Comparison of ENCODE assay signal across 22 cellular contexts in the genomic region with DNA sequence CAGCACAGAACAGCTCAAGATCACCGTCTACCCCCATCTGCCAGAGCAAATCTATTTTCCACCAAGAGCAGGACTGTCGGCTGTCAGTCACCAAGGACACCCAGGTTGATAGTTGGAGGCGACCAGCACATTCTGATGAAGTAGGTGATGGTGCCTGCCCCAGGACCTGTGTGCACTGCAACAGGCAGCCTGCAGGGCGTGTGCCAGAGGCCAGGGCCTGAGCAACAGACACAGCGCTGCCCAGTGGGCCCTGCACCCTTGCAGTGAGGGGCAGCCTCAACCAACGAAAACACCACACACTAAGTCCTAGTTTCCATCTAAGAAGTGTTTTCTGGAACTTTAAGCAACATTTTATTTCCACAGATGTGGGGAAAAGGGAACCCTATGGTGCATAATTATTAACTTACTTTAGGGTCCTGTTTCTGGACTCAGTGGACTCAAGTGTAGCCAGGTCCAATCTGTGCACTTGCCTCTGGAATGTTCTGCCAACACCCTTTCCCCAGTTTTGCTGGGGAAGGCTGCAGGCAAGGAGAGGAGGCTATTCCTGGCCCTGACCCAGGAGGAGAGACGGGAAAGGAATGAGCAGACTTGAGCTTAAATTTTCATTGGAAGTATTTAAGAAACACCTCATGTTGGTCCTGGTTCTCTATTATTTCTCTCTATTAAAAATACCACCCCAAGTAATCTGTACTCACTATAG.
DNase-seq lines count a peak whose midpoint lies in the region; ATAC-seq, FAIRE-seq and TF ChIP-seq lines count a peak whose summit lies in the region.
"Had no signal": no experiment of that assay in that cellular context is flagged by ENCODE, and none has a peak within 500 bp of the region (broad histone marks: within the 10 kb centered on the region; RNA-seq: fewer than 3 reads in every experiment).

No MANE protein-coding gene starts in this region.

- FAIRE-seq in A549 (lab: Jason Lieb, UNC) = no peak

- no peaks in the 10 kb centered on the region; the same call in 1 of the 2 replicates for H3K9me3 Mint-ChIP-seq in HFFc6
- H3K9me3 Mint-ChIP-seq in activated naive CD4-positive, alpha-beta T cell treated with anti-CD3 and anti-CD28 coated beads, Interleukin-2, amount 10 ng/mL, durations not matched to agents 7 days and 5 days = no peaks in the 10 kb centered on the region
- H3K9me3 Mint-ChIP-seq: activated T-helper 17 cell treated with anti-CD3 and anti-CD28 coated beads, Interleukin-2, amount 50 U/mL, for 72 hours; central memory CD8-positive, alpha-beta T cell had no signal

- peaks cover 2% of the 10 kb centered on the region for H3K27me3 Mint-ChIP-seq in HFFc6 (ENCODE audit: insufficient read depth)
- H3K27me3 Mint-ChIP-seq in activated naive CD4-positive, alpha-beta T cell treated with anti-CD3 and anti-CD28 coated beads, Interleukin-2, amount 10 ng/mL, durations not matched to agents 7 days and 5 days = peaks cover 67% of the 10 kb centered on the region

- H4K20me1 ChIP-seq in mammary epithelial cell (ENCODE audit: insufficient read depth, low read length) = no peaks in the 10 kb centered on the region

- peaks cover 34% of the 10 kb centered on the region for H3K79me2 ChIP-seq in mammary epithelial cell (ENCODE audit: insufficient read depth, low read length)

- H3K27ac Mint-ChIP-seq in HFFc6 = no peak overlapping the region
- H3K27ac Mint-ChIP-seq in activated naive CD4-positive, alpha-beta T cell treated with anti-CD3 and anti-CD28 coated beads, Interleukin-2, amount 10 ng/mL, durations not matched to agents 7 days and 5 days = no peak overlapping the region
- H3K27ac Mint-ChIP-seq: activated T-helper 17 cell treated with anti-CD3 and anti-CD28 coated beads, Interleukin-2, amount 50 U/mL, for 72 hours; naive thymus-derived CD4-positive, alpha-beta T cell had no signal

- H3K9me3 ChIP-seq in A549 = no peaks in the 10 kb centered on the region
- no peaks in the 10 kb centered on the region for H3K9me3 ChIP-seq in mammary epithelial cell (replicated peaks; ENCODE audit: insufficient read depth, low read length)

- no peak for TF ChIP-seq RAD21 in A549 (conservative IDR thresholded peaks at IDR 0.05 in 1 of 2, IDR thresholded peaks at IDR 0.05 in 1 of 2)

- dilution Hi-C loops in mammary epithelial cell (cut with HindIII; ENCODE audit: low sequenced_read_pairs) = no loop called here

- no peak for TF ChIP-seq CTCF in A549 (IDR thresholded peaks at IDR 0.05)
- TF ChIP-seq CTCF in HFFc6 (IDR thresholded peaks at IDR 0.05) = no peak
- TF ChIP-seq CTCF in mammary epithelial cell (conservative IDR thresholded peaks at IDR 0.05 in 1 of 2, IDR thresholded peaks at IDR 0.05 in 1 of 2; ENCODE audit: extremely low read depth in 1 of 2, insufficient read depth in 1 of 2, low read depth in 1 of 2, low read length in 2 of 2) = no peak

- WGBS in A549 (ENCODE audit: missing lambda C conversion rate) = 67% methylated on average over 6 of the region's 7 CpGs
- 82% methylated on average over 7 of the region's 7 CpGs for WGBS in mammary epithelial cell (ENCODE audit: low coverage, missing lambda C conversion rate)

- peaks cover 35% of the 10 kb centered on the region for H3K4me1 Mint-ChIP-seq in HFFc6 (ENCODE audit: low read depth)
- H3K4me1 Mint-ChIP-seq in activated naive CD4-positive, alpha-beta T cell treated with anti-CD3 and anti-CD28 coated beads, Interleukin-2, amount 10 ng/mL, durations not matched to agents 7 days and 5 days = peaks cover 7% of the 10 kb centered on the region

- no peak for TF ChIP-seq POLR2A in A549 (IDR thresholded peaks at IDR 0.05; ENCODE audit: low read length)

- peak overlapping the region; percentile 74; the same call in 1 of the 2 replicates for H3K4me3 Mint-ChIP-seq in HFFc6
- no peak overlapping the region for H3K4me3 Mint-ChIP-seq in activated naive CD4-positive, alpha-beta T cell treated with anti-CD3 and anti-CD28 coated beads, Interleukin-2, amount 10 ng/mL, durations not matched to agents 7 days and 5 days

- H3K4me2 ChIP-seq in A549 = peak overlapping the region; percentile 66; the same call in 2 of the 3 replicates
- H3K4me2 ChIP-seq in mammary epithelial cell (ENCODE audit: insufficient read depth, low read depth, low read length) = peak overlapping the region; percentile 68
- H3K4me2 ChIP-seq: KMS-11 had no signal

- H3K4me1 ChIP-seq in A549 (no peaks in the 10 kb centered on the region), mammary epithelial cell (ENCODE audit: insufficient read depth, low read length) (peaks cover 25% of the 10 kb centered on the region)

- in situ Hi-C loops in mammary epithelial cell (cut with MboI; ENCODE audit: low sequenced_read_pairs in 2 of 2) = no loop called here

- H3K36me3 Mint-ChIP-seq in HFFc6 (ENCODE audit: low read depth) = no peaks in the 10 kb centered on the region
- H3K36me3 Mint-ChIP-seq in activated naive CD4-positive, alpha-beta T cell treated with anti-CD3 and anti-CD28 coated beads, Interleukin-2, amount 10 ng/mL, durations not matched to agents 7 days and 5 days = no peaks in the 10 kb centered on the region
- H3K36me3 Mint-ChIP-seq: immature natural killer cell; naive thymus-derived CD4-positive, alpha-beta T cell had no signal

- CTCF ChIA-PET in A549 (lab: Yijun Ruan, JAX) = interaction anchor here (0.6 to 2.7 kb wide), 12 partner anchors 9 to 244 kb away, joined by 3 to 11 read pairs (median 4); no protein-coding TSS in a partner anchor
- CTCF ChIA-PET in mammary epithelial cell (lab: Charles Lee; ENCODE audit: low non-redundant PET) = interaction anchor here (0.6 kb wide), 1 partner anchor 61 kb away, joined by 7 read pairs; no protein-coding TSS in a partner anchor
- CTCF ChIA-PET in activated naive CD4-positive, alpha-beta T cell treated with anti-CD3 and anti-CD28 coated beads, Interleukin-2, amount 10 ng/mL, durations not matched to agents 7 days and 5 days (lab: Charles Lee) = interaction anchor here (0.7 to 2.2 kb wide), 8 partner anchors 10 to 90 kb away, joined by 3 to 13 read pairs (median 4); no protein-coding TSS in a partner anchor

- no peaks in the 10 kb centered on the region for H3K27me3 ChIP-seq in mammary epithelial cell (ENCODE audit: insufficient read depth, low read length)

- POLR2A ChIA-PET in A549 (lab: Yijun Ruan, JAX) = no interaction called here

- TF ChIP-seq EP300 in A549 (IDR thresholded peaks at IDR 0.05) = no peak

- ATAC-seq in A549 (peak in 1 of 2 experiments; percentile 69; a peak in 3 of 6 replicates), GM19023 (IDR thresholded peaks at IDR 0.05; ENCODE audit: unreplicated experiment) (no peak)
- ATAC-seq in activated CD4-positive, CD25-positive, alpha-beta regulatory T cell treated with anti-CD3 and anti-CD28 coated beads, Interleukin-2, amount 50 U/mL, for 24 hours = no peak
- ATAC-seq: naive thymus-derived CD4-positive, alpha-beta T cell had no signal

- no peak overlapping the region for H3K27ac ChIP-seq in A549
- H3K27ac ChIP-seq in mammary epithelial cell (ENCODE audit: insufficient read depth, low read depth, low read length) = no peak overlapping the region
- H3K27ac ChIP-seq: C4-2B, heart left ventricle, KMS-11 had no signal

- no TSS peak for BruUV-seq in mammary epithelial cell (replicated peaks; lab: Mats Ljungman, UMichigan)

- no peak overlapping the region for H3K9ac ChIP-seq in mammary epithelial cell (ENCODE audit: insufficient read depth, low read length)
- H3K9ac ChIP-seq: KMS-11 had no signal

- DNase-seq in A549 (ENCODE audit: low read depth in 1 of 2, low spot score in 1 of 2) (no peak), HFFc6 (no peak), mammary epithelial cell (no peak), mesenteric fat pad (ENCODE audit: low spot score) (peak; percentile 49), HPDE6-E6E7 (ENCODE audit: extremely low spot score) (no peak)
- DNase-seq in activated naive CD4-positive, alpha-beta T cell treated with anti-CD3 and anti-CD28 coated beads, Interleukin-2, amount 10 ng/mL, durations not matched to agents 7 days and 5 days = no peak
- DNase-seq: activated CD4-positive, alpha-beta T cell treated with anti-CD3 and anti-CD28 coated beads for 1 hour; amniotic stem cell; DMS153; GF-D8; NCI-H2029; NCI-H446 had no signal

- H3K4me3 ChIP-seq in A549 = no peak overlapping the region
- no peak overlapping the region for H3K4me3 ChIP-seq in mammary epithelial cell (replicated peaks in 1 of 3; ENCODE audit: insufficient read depth in 1 of 3, low read depth in 2 of 3, low read length in 3 of 3)
- H3K4me3 ChIP-seq: lung had no signal

- intact Hi-C loops in mammary epithelial cell (cut with micrococcal nuclease) = loop anchor here (1.0 to 5.0 kb wide), 5 partner anchors 13 to 788 kb away; no protein-coding TSS in a partner anchor

- H3K36me3 ChIP-seq in mammary epithelial cell (ENCODE audit: insufficient read depth, low read length) = no peaks in the 10 kb centered on the region
- H3K36me3 ChIP-seq: heart left ventricle had no signal

- no peak overlapping the region for H2AFZ ChIP-seq in mammary epithelial cell (ENCODE audit: low read depth, low read length)

TF ChIP-seq in A549, 52 proteins besides CTCF, POLR2A, EP300 and RAD21 (continues in another document):
- TF ChIP-seq CHD4 (IDR thresholded peaks at IDR 0.05; ENCODE audit: borderline replicate concordance) = no peak
- TF ChIP-seq HOXA7 (CRISPR knock-in tag; IDR thresholded peaks at IDR 0.05) = no peak
- TF ChIP-seq CHD2 (IDR thresholded peaks at IDR 0.05; ENCODE audit: low read length, partially characterized antibody) = no peak
- TF ChIP-seq POLR2AphosphoS2 (conservative IDR thresholded peaks at IDR 0.05; ENCODE audit: low read length) = no peak
- TF ChIP-seq EHF (CRISPR knock-in tag; IDR thresholded peaks at IDR 0.05) = no peak
- no peak for TF ChIP-seq HDAC2 (IDR thresholded peaks at IDR 0.05)
- no peak for TF ChIP-seq KDM5A (IDR thresholded peaks at IDR 0.05)
- no peak for TF ChIP-seq NR3C1 (IDR thresholded peaks at IDR 0.05)
- TF ChIP-seq HMGXB4 (CRISPR knock-in tag; IDR thresholded peaks at IDR 0.05; ENCODE audit: borderline replicate concordance) = no peak
- TF ChIP-seq CBX2 (IDR thresholded peaks at IDR 0.05; ENCODE audit: borderline replicate concordance, low read depth) = no peak
- TF ChIP-seq HEYL (CRISPR knock-in tag; IDR thresholded peaks at IDR 0.05) = no peak
- no peak for TF ChIP-seq CEBPB (IDR thresholded peaks at IDR 0.05)
